Comparison of ENCODE assay signal across 1 cellular context in the genomic region with DNA sequence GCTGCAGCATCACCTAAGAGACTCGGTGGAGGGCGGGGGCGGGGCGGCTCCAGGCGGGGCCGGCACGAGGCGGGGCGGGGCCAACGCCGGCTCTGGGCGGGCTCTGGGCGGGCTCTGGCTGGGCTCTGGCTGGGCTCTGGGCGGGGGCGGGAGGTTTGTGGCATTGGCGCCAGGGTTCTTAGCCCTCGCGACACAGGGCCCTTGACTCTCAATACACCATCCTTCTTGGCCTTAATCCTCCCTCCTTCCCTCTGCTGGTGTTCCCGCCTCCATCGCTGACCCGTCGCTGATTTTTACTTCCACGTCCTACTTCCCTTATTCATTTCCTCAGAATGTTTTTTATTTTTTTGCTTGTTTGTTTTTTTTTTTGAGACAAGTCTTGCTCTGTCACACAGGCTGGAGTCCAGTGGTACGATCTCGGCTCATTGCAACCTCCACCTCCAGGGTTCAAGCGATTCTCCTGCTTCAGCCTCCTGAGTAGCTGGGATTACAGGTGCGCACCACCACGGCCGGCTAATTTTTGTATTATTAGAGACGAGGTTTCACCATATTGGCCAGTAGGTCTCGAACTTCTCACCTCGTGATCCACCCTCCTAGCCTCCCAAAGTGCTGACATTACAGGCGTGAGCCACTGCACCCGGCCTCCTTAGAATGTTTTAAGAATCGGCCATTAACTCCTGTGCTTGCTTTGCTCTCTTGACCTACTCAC.
TF ChIP-seq lines count a peak whose summit lies in the region.

A gene with protein sequence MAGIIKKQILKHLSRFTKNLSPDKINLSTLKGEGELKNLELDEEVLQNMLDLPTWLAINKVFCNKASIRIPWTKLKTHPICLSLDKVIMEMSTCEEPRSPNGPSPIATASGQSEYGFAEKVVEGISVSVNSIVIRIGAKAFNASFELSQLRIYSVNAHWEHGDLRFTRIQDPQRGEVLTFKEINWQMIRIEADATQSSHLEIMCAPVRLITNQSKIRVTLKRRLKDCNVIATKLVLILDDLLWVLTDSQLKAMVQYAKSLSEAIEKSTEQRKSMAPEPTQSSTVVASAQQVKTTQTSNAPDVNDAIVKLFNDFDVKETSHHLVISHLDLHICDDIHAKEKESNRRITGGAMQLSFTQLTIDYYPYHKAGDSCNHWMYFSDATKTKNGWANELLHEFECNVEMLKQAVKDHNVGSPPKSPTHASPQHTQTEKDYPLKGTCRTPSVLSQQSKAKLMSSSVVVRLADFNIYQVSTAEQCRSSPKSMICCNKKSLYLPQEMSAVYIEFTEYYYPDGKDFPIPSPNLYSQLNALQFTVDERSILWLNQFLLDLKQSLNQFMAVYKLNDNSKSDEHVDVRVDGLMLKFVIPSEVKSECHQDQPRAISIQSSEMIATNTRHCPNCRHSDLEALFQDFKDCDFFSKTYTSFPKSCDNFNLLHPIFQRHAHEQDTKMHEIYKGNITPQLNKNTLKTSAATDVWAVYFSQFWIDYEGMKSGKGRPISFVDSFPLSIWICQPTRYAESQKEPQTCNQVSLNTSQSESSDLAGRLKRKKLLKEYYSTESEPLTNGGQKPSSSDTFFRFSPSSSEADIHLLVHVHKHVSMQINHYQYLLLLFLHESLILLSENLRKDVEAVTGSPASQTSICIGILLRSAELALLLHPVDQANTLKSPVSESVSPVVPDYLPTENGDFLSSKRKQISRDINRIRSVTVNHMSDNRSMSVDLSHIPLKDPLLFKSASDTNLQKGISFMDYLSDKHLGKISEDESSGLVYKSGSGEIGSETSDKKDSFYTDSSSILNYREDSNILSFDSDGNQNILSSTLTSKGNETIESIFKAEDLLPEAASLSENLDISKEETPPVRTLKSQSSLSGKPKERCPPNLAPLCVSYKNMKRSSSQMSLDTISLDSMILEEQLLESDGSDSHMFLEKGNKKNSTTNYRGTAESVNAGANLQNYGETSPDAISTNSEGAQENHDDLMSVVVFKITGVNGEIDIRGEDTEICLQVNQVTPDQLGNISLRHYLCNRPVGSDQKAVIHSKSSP (N-terminal part only) (minus strand): TSS at position 24 of the 709 bp plus-strand sequence. CDS start 239 bp downstream, outside the sequence.

TF ChIP-seq in HCT116, 20 proteins besides CTCF, POLR2A, EP300 and RAD21 (continued from another document):
- TF ChIP-seq, protein P1, sequence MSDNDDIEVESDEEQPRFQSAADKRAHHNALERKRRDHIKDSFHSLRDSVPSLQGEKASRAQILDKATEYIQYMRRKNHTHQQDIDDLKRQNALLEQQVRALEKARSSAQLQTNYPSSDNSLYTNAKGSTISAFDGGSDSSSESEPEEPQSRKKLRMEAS (IDR thresholded peaks at IDR 0.05): peak; percentile 64; the same call in 1 of the 2 replicates
- TF ChIP-seq POLR2AphosphoS5 (IDR thresholded peaks at IDR 0.05; ENCODE audit: low read depth, low read length): peak; percentile 83
- TF ChIP-seq FOSL1 (IDR thresholded peaks at IDR 0.05; ENCODE audit: low read depth): no peak
- no peak for TF ChIP-seq SRF (IDR thresholded peaks at IDR 0.05; ENCODE audit: low read depth)
- TF ChIP-seq CEBPB (IDR thresholded peaks at IDR 0.05; ENCODE audit: low read depth): no peak
- peak; percentile 87 for TF ChIP-seq EGR1 (IDR thresholded peaks at IDR 0.05; ENCODE audit: low read depth)
- TF ChIP-seq, protein P2, sequence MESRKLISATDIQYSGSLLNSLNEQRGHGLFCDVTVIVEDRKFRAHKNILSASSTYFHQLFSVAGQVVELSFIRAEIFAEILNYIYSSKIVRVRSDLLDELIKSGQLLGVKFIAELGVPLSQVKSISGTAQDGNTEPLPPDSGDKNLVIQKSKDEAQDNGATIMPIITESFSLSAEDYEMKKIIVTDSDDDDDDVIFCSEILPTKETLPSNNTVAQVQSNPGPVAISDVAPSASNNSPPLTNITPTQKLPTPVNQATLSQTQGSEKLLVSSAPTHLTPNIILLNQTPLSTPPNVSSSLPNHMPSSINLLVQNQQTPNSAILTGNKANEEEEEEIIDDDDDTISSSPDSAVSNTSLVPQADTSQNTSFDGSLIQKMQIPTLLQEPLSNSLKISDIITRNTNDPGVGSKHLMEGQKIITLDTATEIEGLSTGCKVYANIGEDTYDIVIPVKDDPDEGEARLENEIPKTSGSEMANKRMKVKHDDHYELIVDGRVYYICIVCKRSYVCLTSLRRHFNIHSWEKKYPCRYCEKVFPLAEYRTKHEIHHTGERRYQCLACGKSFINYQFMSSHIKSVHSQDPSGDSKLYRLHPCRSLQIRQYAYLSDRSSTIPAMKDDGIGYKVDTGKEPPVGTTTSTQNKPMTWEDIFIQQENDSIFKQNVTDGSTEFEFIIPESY (IDR thresholded peaks at IDR 0.05; ENCODE audit: extremely low read depth, insufficient replicate concordance, low read length): peak; percentile 10
- TF ChIP-seq ELF1 (IDR thresholded peaks at IDR 0.05; ENCODE audit: borderline replicate concordance, low read depth): no peak
